11 cellular contexts compared by ENCODE assay signal in genomic region chr13:26425439-26426358, GRCh38.
DNase-seq lines count a peak whose midpoint lies in the region; TF ChIP-seq lines count a peak whose summit lies in the region.
"Had no signal": no experiment of that assay in that cellular context is flagged by ENCODE, and none has a peak within 500 bp of the region (broad histone marks: within the 10 kb centered on the region; RNA-seq: fewer than 3 reads in every experiment).

No MANE protein-coding gene starts in this region.

- no peaks in the 10 kb centered on the region for H3K9me3 ChIP-seq in SJCRH30 (replicated peaks)
- H3K9me3 ChIP-seq in right atrium auricular region = no peaks in the 10 kb centered on the region
- no peaks in the 10 kb centered on the region for H3K9me3 ChIP-seq in smooth muscle cell (replicated peaks; ENCODE audit: low read depth)

- H3K27ac ChIP-seq in SJCRH30 (peak overlapping the region; percentile 25; the same call in 1 of the 2 replicates), right atrium auricular region (peak overlapping the region; percentile 50 to 65), smooth muscle cell (ENCODE audit: low read depth) (no peak overlapping the region)
- H3K27ac ChIP-seq: skin epidermis had no signal

- H3F3A ChIP-seq in smooth muscle cell (ENCODE audit: low read depth) = peaks cover 16% of the 10 kb centered on the region

- H3K79me2 ChIP-seq in smooth muscle cell (ENCODE audit: low read depth) = no peaks in the 10 kb centered on the region

- no peak overlapping the region for H2AFZ ChIP-seq in smooth muscle cell (ENCODE audit: low read depth)

- H3K27me3 ChIP-seq in SJCRH30 (no peaks in the 10 kb centered on the region), right atrium auricular region (no peaks in the 10 kb centered on the region), smooth muscle cell (ENCODE audit: low read depth) (no peaks in the 10 kb centered on the region)

- H3K4me2 ChIP-seq in smooth muscle cell = peak overlapping the region; percentile 57

- no peak overlapping the region for H3K9ac ChIP-seq in smooth muscle cell (ENCODE audit: low read depth)

- H3K4me1 ChIP-seq in SJCRH30 (peaks cover 9% of the 10 kb centered on the region; the same call in 1 of the 2 replicates), right atrium auricular region (peaks cover 0 to 23% of the 10 kb centered on the region in 2 donors), smooth muscle cell (ENCODE audit: low read depth) (peaks cover 8% of the 10 kb centered on the region)

- H3K36me3 ChIP-seq in SJCRH30 (no peaks in the 10 kb centered on the region), right atrium auricular region (no peaks in the 10 kb centered on the region), smooth muscle cell (ENCODE audit: low read depth) (no peaks in the 10 kb centered on the region)

- TF ChIP-seq CTCF in right atrium auricular region (IDR thresholded peaks at IDR 0.05) (no peak), smooth muscle cell (IDR thresholded peaks at IDR 0.05; ENCODE audit: borderline replicate concordance, insufficient read depth, poor library complexity, severe bottlenecking) (no peak)

- H4K20me1 ChIP-seq in smooth muscle cell (ENCODE audit: low read depth) = no peaks in the 10 kb centered on the region

- WGBS in smooth muscle cell (ENCODE audit: low lambda C conversion rate) = 59% methylated on average over 9 of the region's 9 CpGs

- intact Hi-C loops in posterior vena cava (cut with DNase I) = no loop called here

- H3K4me3 ChIP-seq in SJCRH30 (no peak overlapping the region), right atrium auricular region (no peak overlapping the region), smooth muscle cell (no peak overlapping the region)
- H3K4me3 ChIP-seq: skin epidermis had no signal

- DNase-seq in NCI-H1092 (lab: John Stamatoyannopoulos, UW) (peak; percentile 60), SJCRH30 (peak; percentile 20 to 54), right atrium auricular region (ENCODE audit: low spot score) (no peak), smooth muscle cell (lab: John Stamatoyannopoulos, UW; ENCODE audit: unreplicated experiment) (no peak), hippocampal formation (lab: John Stamatoyannopoulos, UW) (no peak), NAMALWA (ENCODE audit: low spot score) (no peak), NOMO-1 treated with DMSO at 0.1 percent for 48 hours (lab: John Stamatoyannopoulos, UW; ENCODE audit: unreplicated experiment) (no peak), posterior vena cava (ENCODE audit: low spot score) (no peak)
- DNase-seq: H7; stimulated activated naive CD4-positive, alpha-beta T cell treated with Interleukin-2 at 50 U/mL for 16 hours had no signal

Comparison
In these comparisons a context has a peak if more than half of its experiments do, and no peak if none do; other contexts are left out.
1. DNase-seq: peak in NCI-H1092 (single experiment) and SJCRH30 (2 of 2); none in right atrium auricular region (single experiment), smooth muscle cell (single experiment), hippocampal formation (0 of 2), NAMALWA (single experiment), NOMO-1 treated with DMSO at 0.1 percent for 48 hours (single experiment) and posterior vena cava (single experiment).